ENCODE assay signal across 11 cellular contexts in the genomic region with DNA sequence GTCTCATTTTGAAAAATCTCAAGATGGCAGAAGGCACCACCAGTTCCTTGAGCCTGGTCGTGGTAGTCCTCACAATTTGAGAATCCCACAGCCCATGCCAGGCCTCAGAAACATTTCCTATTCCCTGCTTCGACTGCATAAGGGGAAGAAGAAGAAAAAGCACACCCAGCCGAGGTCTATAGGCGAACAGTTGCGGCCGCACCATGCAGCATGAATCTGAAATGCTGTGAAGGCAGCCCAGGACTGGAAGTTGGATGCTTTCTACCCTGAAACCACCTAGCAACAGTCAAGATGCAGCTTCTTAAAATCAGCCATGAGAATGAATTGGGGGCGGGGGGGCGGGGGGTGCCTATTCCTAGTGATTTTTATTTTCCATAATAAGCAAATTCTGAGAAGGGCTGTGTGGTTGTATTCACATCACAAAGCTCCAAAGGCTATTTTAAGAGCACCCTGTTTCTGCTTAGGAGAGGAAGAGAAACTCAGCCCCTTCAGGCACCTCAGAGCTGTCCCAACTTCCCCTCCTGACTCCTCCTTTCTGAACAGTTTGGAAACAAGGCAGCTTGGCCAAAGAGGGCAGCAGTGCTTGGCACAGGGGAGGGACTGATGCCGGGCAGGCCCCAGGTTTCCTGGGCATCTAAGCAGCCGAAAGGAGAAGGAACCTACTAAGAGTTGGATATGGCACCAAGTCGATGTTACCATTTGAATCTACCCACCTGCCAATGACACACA.
DNase-seq lines count a peak whose midpoint lies in the region; ATAC-seq, FAIRE-seq and TF ChIP-seq lines count a peak whose summit lies in the region.
"Had no signal": no experiment of that assay in that cellular context is flagged by ENCODE, and none has a peak within 500 bp of the region (broad histone marks: within the 10 kb centered on the region; RNA-seq: fewer than 3 reads in every experiment).

No MANE protein-coding gene starts in this region.

- ATAC-seq in GM19438 (IDR thresholded peaks at IDR 0.05; ENCODE audit: low read depth, unreplicated experiment) (peak; percentile 67), esophagus mucosa (no peak)
- ATAC-seq: Panc1 had no signal

- peak overlapping the region in 9 of 11 experiments; percentile 50 to 82 (median 75); a peak in 18 of 22 replicates for H3K27ac ChIP-seq in BLaER1 treated with 17β-estradiol and CSF1 and Interleukin-3, amounts not matched to agents 10 nM and 100 nM
- H3K27ac ChIP-seq: KMS-11 had no signal

- peak overlapping the region in 7 of 11 experiments; percentile 41 to 72 (median 67); a peak in 11 of 22 replicates for H3K9ac ChIP-seq in BLaER1 treated with 17β-estradiol and CSF1 and Interleukin-3, amounts not matched to agents 10 nM and 100 nM
- H3K9ac ChIP-seq: KMS-11 had no signal

- no peak for FAIRE-seq in HTR-8/SVneo (lab: Jason Lieb, UNC)

- peak overlapping the region; percentile 32 to 88 (median 62) for H3K4me2 ChIP-seq in BLaER1 treated with 17β-estradiol and CSF1 and Interleukin-3, amounts not matched to agents 10 nM and 100 nM
- H3K4me2 ChIP-seq: KMS-11 had no signal

- H3K36me3 Mint-ChIP-seq in glutamatergic neuron (ENCODE audit: unreplicated experiment) = peaks cover 13% of the 10 kb centered on the region

- H3K27ac Mint-ChIP-seq in glutamatergic neuron (ENCODE audit: unreplicated experiment) = peak overlapping the region; percentile 34

- H3K4me3 ChIP-seq in BLaER1 treated with 17β-estradiol and CSF1 and Interleukin-3, amounts not matched to agents 10 nM and 100 nM = peak overlapping the region in 4 of 10 experiments; percentile 12 to 32 (median 19); a peak in 3 of 20 replicates

- peaks cover 12 to 53% (median 31%) of the 10 kb centered on the region in 10 experiments for H3K4me1 ChIP-seq in BLaER1 treated with 17β-estradiol and CSF1 and Interleukin-3, amounts not matched to agents 10 nM and 100 nM

- no peak overlapping the region for H3K4me3 Mint-ChIP-seq in glutamatergic neuron (ENCODE audit: unreplicated experiment)

- peak; percentile 29 for DNase-seq in KBM-7
- no peak for DNase-seq in glutamatergic neuron
- no peak for DNase-seq in dedifferentiated amniotic fluid mesenchymal stem cell (ENCODE audit: extremely low spot score)
- DNase-seq in HTR-8/SVneo (ENCODE audit: insufficient read length, low spot score) = no peak
- DNase-seq in activated gamma-delta T cell treated with Interleukin-2 at 50 U/mL for 16 hours = no peak
- DNase-seq: dermis blood vessel endothelial cell had no signal

- H3K4me1 Mint-ChIP-seq in glutamatergic neuron (ENCODE audit: low read depth, unreplicated experiment) = peaks cover 14% of the 10 kb centered on the region

- peaks cover 6 to 55% (median 42%) of the 10 kb centered on the region in 11 experiments for H3K36me3 ChIP-seq in BLaER1 treated with 17β-estradiol and CSF1 and Interleukin-3, amounts not matched to agents 10 nM and 100 nM

- H3K27me3 ChIP-seq in BLaER1 treated with 17β-estradiol and CSF1 and Interleukin-3, amounts not matched to agents 10 nM and 100 nM = no peaks in the 10 kb centered on the region

- peaks cover 34 to 74% (median 66%) of the 10 kb centered on the region in 11 experiments for H3K9me3 ChIP-seq in BLaER1 treated with 17β-estradiol and CSF1 and Interleukin-3, amounts not matched to agents 10 nM and 100 nM (replicated peaks in 1 of 11)

- peaks cover 2% of the 10 kb centered on the region for H3K9me3 Mint-ChIP-seq in glutamatergic neuron (ENCODE audit: unreplicated experiment)

- no peaks in the 10 kb centered on the region for H3K27me3 Mint-ChIP-seq in glutamatergic neuron (ENCODE audit: unreplicated experiment)

- no peaks in the 10 kb centered on the region for H4K20me1 ChIP-seq in BLaER1 treated with 17β-estradiol and CSF1 and Interleukin-3, amounts not matched to agents 10 nM and 100 nM

- in situ Hi-C loops in KBM-7 (cut with MboI; ENCODE audit: low pct_unique_long_range_greater_than_20kb, low sequenced_read_pairs) = no loop called here

- no peak for TF ChIP-seq CTCF in glutamatergic neuron (IDR thresholded peaks at IDR 0.05; ENCODE audit: partially characterized antibody, unreplicated experiment)
